Comparison of ENCODE assay signal across 27 cellular contexts in genomic region chr21:31918250-31918775, GRCh38.
"Had no signal": no experiment of that assay in that cellular context is flagged by ENCODE, and none has a peak within 500 bp of the region (broad histone marks: within the 10 kb centered on the region; RNA-seq: fewer than 3 reads in every experiment).

No MANE protein-coding gene starts in this region.

- H3K27me3 ChIP-seq: ascending aorta, brain microvascular endothelial cell, spleen, upper lobe of left lung had no signal

- H3K4me3 Mint-ChIP-seq: activated CD4-positive, alpha-beta T cell treated with anti-CD3 and anti-CD28 coated beads, Interleukin-2, amount 10 ng/mL, durations not matched to agents 7 days and 5 days; activated CD8-positive, alpha-beta T cell treated with anti-CD3 and anti-CD28 coated beads, Interleukin-2, amount 10 ng/mL, durations not matched to agents 7 days and 5 days; activated T-helper 17 cell treated with anti-CD3 and anti-CD28 coated beads, Interleukin-2, amount 50 U/mL, for 72 hours; nephron; T-cell; T-helper 2 cell treated with Interferon-gamma antibody and Interleukin-4, amounts not matched to agents 5 μg/mL and 100 μg/mL, for 36 hours had no signal

- ATAC-seq: activated CD8-positive, alpha-beta T cell treated with anti-CD3 and anti-CD28 coated beads, Interleukin-2, amount 10 ng/mL, durations not matched to agents 7 days and 5 days; activated naive CD4-positive, alpha-beta T cell treated with anti-CD3 and anti-CD28 coated beads, Interleukin-2, amount 50 U/mL, for 72 hours; activated T-helper 17 cell treated with anti-CD3 and anti-CD28 coated beads, Interleukin-2, amount 50 U/mL, for 72 hours; esophagus mucosa; left ventricle myocardium superior; T-cell had no signal

- H3K27me3 Mint-ChIP-seq: activated CD4-positive, alpha-beta T cell treated with anti-CD3 and anti-CD28 coated beads, Interleukin-2, amount 10 ng/mL, durations not matched to agents 7 days and 5 days had no signal

- H3K4me1 ChIP-seq: ascending aorta, spleen, upper lobe of left lung had no signal

- H3K4me3 ChIP-seq: ascending aorta, spleen, thoracic aorta, upper lobe of left lung had no signal

- H3K27ac Mint-ChIP-seq: activated CD4-positive, alpha-beta T cell treated with anti-CD3 and anti-CD28 coated beads, Interleukin-2, amount 10 ng/mL, durations not matched to agents 7 days and 5 days; activated CD8-positive, alpha-beta T cell treated with anti-CD3 and anti-CD28 coated beads, Interleukin-2, amount 10 ng/mL, durations not matched to agents 7 days and 5 days; activated naive CD4-positive, alpha-beta T cell treated with anti-CD3 and anti-CD28 coated beads, Interleukin-2, amount 50 U/mL, for 72 hours; activated T-helper 17 cell treated with anti-CD3 and anti-CD28 coated beads, Interleukin-2, amount 50 U/mL, for 72 hours; T-cell; T-helper 2 cell treated with Interferon-gamma antibody and Interleukin-4, amounts not matched to agents 5 μg/mL and 100 μg/mL, for 36 hours had no signal

- H3K4me1 Mint-ChIP-seq: activated CD4-positive, alpha-beta T cell treated with anti-CD3 and anti-CD28 coated beads, Interleukin-2, amount 10 ng/mL, durations not matched to agents 7 days and 5 days; activated T-helper 17 cell treated with anti-CD3 and anti-CD28 coated beads, Interleukin-2, amount 50 U/mL, for 72 hours; T-cell had no signal

- H3K9me3 Mint-ChIP-seq: activated CD4-positive, alpha-beta T cell treated with anti-CD3 and anti-CD28 coated beads, Interleukin-2, amount 10 ng/mL, durations not matched to agents 7 days and 5 days; activated naive CD4-positive, alpha-beta T cell treated with anti-CD3 and anti-CD28 coated beads, Interleukin-2, amount 50 U/mL, for 72 hours; activated T-helper 17 cell treated with anti-CD3 and anti-CD28 coated beads, Interleukin-2, amount 50 U/mL, for 72 hours; T-cell; T-helper 2 cell treated with Interferon-gamma antibody and Interleukin-4, amounts not matched to agents 5 μg/mL and 100 μg/mL, for 36 hours had no signal

- FAIRE-seq: frontal cortex had no signal

- H3K36me3 ChIP-seq: ascending aorta, brain microvascular endothelial cell, spleen, thoracic aorta, upper lobe of left lung had no signal

- H3K36me3 Mint-ChIP-seq: activated naive CD4-positive, alpha-beta T cell treated with anti-CD3 and anti-CD28 coated beads, Interleukin-2, amount 50 U/mL, for 72 hours; T-cell had no signal

- H3K9me3 ChIP-seq: ascending aorta, thoracic aorta, upper lobe of left lung had no signal

- DNase-seq: activated CD4-positive, alpha-beta T cell treated with anti-CD3 and anti-CD28 coated beads, Interleukin-2, amount 10 ng/mL, durations not matched to agents 7 days and 5 days; activated CD4-positive, CD25-positive, alpha-beta regulatory T cell treated with anti-CD3 and anti-CD28 coated beads, Interleukin-2, amount 50 U/mL, for 72 hours; activated CD8-positive, alpha-beta T cell treated with anti-CD3 and anti-CD28 coated beads, Interleukin-2, amount 10 ng/mL, durations not matched to agents 7 days and 5 days; activated T-cell treated with anti-CD3 and anti-CD28 coated beads, Interleukin-2, amount 50 U/mL, for 1 hour; brain microvascular endothelial cell; caudate nucleus; dermis blood vessel endothelial cell; effector CD8-positive, alpha-beta T cell; hippocampal formation; left ventricle myocardium superior; mammary epithelial cell; nucleus accumbens; retina; spleen; stimulated activated CD4-positive, alpha-beta T cell treated with anti-CD3 and anti-CD28 coated beads, Interleukin-4, amount 100 ng/mL, for 1 hour; stimulated activated naive CD4-positive, alpha-beta T cell; T-cell; upper lobe of left lung had no signal

- H3K27ac ChIP-seq: ascending aorta, brain microvascular endothelial cell, spleen, thoracic aorta, upper lobe of left lung, VCaP had no signal
